24 cellular contexts compared by ENCODE assay signal in genomic region chr2:100886054-100886453, GRCh38.
"Had no signal": no experiment of that assay in that cellular context is flagged by ENCODE, and none has a peak within 500 bp of the region (broad histone marks: within the 10 kb centered on the region; RNA-seq: fewer than 3 reads in every experiment).

No MANE protein-coding gene starts in this region.

- H3K4me3 ChIP-seq: adrenal gland, ascending aorta, breast epithelium, colonic mucosa, lung, ovary had no signal

- H3K27ac Mint-ChIP-seq: activated CD4-positive, alpha-beta T cell treated with anti-CD3 and anti-CD28 coated beads, Interleukin-2, amount 10 ng/mL, durations not matched to agents 7 days and 5 days; activated CD8-positive, alpha-beta memory T cell treated with anti-CD3 and anti-CD28 coated beads, Interleukin-2, amount 10 ng/mL, durations not matched to agents 7 days and 5 days; activated CD8-positive, alpha-beta T cell treated with anti-CD3 and anti-CD28 coated beads for 36 hours; activated naive CD8-positive, alpha-beta T cell; activated T-helper 1 cell treated with anti-CD3 and anti-CD28 coated beads, Interleukin-12 subunit alpha, Interleukin-12 subunit beta, Interleukin-2, Interleukin-4 antibody, amounts not matched to agents 30 ng/mL and 10 ng/mL and 1 ng/mL, durations not matched to agents 14 hours and 24 hours and 36 hours; immature natural killer cell; mesothelial cell of epicardium; natural killer cell treated with Interleukin-12 subunit alpha and Interleukin-12 subunit beta and Interleukin-15 and Interleukin-18, amount 100 ng/mL, for 72 hours had no signal

- H3K36me3 ChIP-seq: adrenal gland, ascending aorta, breast epithelium, colonic mucosa, ovary had no signal

- H3K36me3 Mint-ChIP-seq: activated CD8-positive, alpha-beta memory T cell treated with anti-CD3 and anti-CD28 coated beads, Interleukin-2, amount 10 ng/mL, durations not matched to agents 7 days and 5 days; activated naive CD8-positive, alpha-beta T cell; immature natural killer cell; mesothelial cell of epicardium; natural killer cell treated with Interleukin-12 subunit alpha and Interleukin-12 subunit beta and Interleukin-15 and Interleukin-18, amount 100 ng/mL, for 72 hours had no signal

- H3K9me3 Mint-ChIP-seq: activated CD4-positive, alpha-beta T cell treated with anti-CD3 and anti-CD28 coated beads, Interleukin-2, amount 10 ng/mL, durations not matched to agents 7 days and 5 days; activated CD8-positive, alpha-beta T cell treated with anti-CD3 and anti-CD28 coated beads for 36 hours; activated T-helper 1 cell treated with anti-CD3 and anti-CD28 coated beads, Interleukin-12 subunit alpha, Interleukin-12 subunit beta, Interleukin-2, Interleukin-4 antibody, amounts not matched to agents 30 ng/mL and 10 ng/mL and 1 ng/mL, durations not matched to agents 14 hours and 24 hours and 36 hours; central memory CD8-positive, alpha-beta T cell; mesothelial cell of epicardium; natural killer cell treated with Interleukin-12 subunit alpha and Interleukin-12 subunit beta and Interleukin-15 and Interleukin-18, amount 100 ng/mL, for 72 hours had no signal

- DNase-seq: activated CD4-positive, alpha-beta T cell treated with anti-CD3 and anti-CD28 coated beads, Interleukin-2, amount 10 ng/mL, durations not matched to agents 7 days and 5 days; activated CD4-positive, CD25-positive, alpha-beta regulatory T cell treated with anti-CD3 and anti-CD28 coated beads, Interleukin-2, amount 50 U/mL, for 72 hours; activated CD8-positive, alpha-beta memory T cell treated with anti-CD3 and anti-CD28 coated beads, Interleukin-2, amount 10 ng/mL, durations not matched to agents 7 days and 5 days; activated CD8-positive, alpha-beta T cell treated with anti-CD3 and anti-CD28 coated beads for 36 hours; activated gamma-delta T cell; activated T-cell treated with anti-CD3 and anti-CD28 coated beads for 4 hours; colonic mucosa; foreskin fibroblast; immature natural killer cell; ovary; right cardiac atrium; stimulated activated CD4-positive, alpha-beta T cell treated with anti-CD3 and anti-CD28 coated beads, Interleukin-12 subunit alpha, Interleukin-12 subunit beta, amount 100 ng/mL, for 4 hours; stimulated activated CD4-positive, alpha-beta T cell treated with anti-CD3 and anti-CD28 coated beads, Interleukin-4, amount 100 ng/mL, for 4 hours; stimulated activated naive CD8-positive, alpha-beta T cell treated with anti-CD3 and anti-CD28 coated beads, Interleukin-15, Interleukin-2, amounts not matched to agents 100 U/mL and 50 U/mL, for 24 hours had no signal

- H3K4me3 Mint-ChIP-seq: activated CD4-positive, alpha-beta T cell treated with anti-CD3 and anti-CD28 coated beads, Interleukin-2, amount 10 ng/mL, durations not matched to agents 7 days and 5 days; activated CD8-positive, alpha-beta memory T cell treated with anti-CD3 and anti-CD28 coated beads, Interleukin-2, amount 10 ng/mL, durations not matched to agents 7 days and 5 days; activated CD8-positive, alpha-beta T cell treated with anti-CD3 and anti-CD28 coated beads for 36 hours; activated naive CD8-positive, alpha-beta T cell; activated T-helper 1 cell treated with anti-CD3 and anti-CD28 coated beads, Interleukin-12 subunit alpha, Interleukin-12 subunit beta, Interleukin-2, Interleukin-4 antibody, amounts not matched to agents 30 ng/mL and 10 ng/mL and 1 ng/mL, durations not matched to agents 14 hours and 24 hours and 36 hours; central memory CD8-positive, alpha-beta T cell; immature natural killer cell; mesothelial cell of epicardium; natural killer cell treated with Interleukin-12 subunit alpha and Interleukin-12 subunit beta and Interleukin-15 and Interleukin-18, amount 100 ng/mL, for 72 hours had no signal

- H3K27me3 Mint-ChIP-seq: activated CD4-positive, alpha-beta T cell treated with anti-CD3 and anti-CD28 coated beads, Interleukin-2, amount 10 ng/mL, durations not matched to agents 7 days and 5 days; activated CD8-positive, alpha-beta T cell treated with anti-CD3 and anti-CD28 coated beads for 36 hours; activated naive CD8-positive, alpha-beta T cell; central memory CD8-positive, alpha-beta T cell had no signal

- ATAC-seq: activated CD8-positive, alpha-beta memory T cell treated with anti-CD3 and anti-CD28 coated beads, Interleukin-2, amount 10 ng/mL, durations not matched to agents 7 days and 5 days; activated CD8-positive, alpha-beta T cell treated with anti-CD3 and anti-CD28 coated beads for 36 hours; left lobe of liver; natural killer cell treated with Interleukin-12 subunit alpha and Interleukin-12 subunit beta and Interleukin-15 and Interleukin-18, amount 100 ng/mL, for 72 hours; right cardiac atrium; stimulated activated naive CD8-positive, alpha-beta T cell treated with anti-CD3 and anti-CD28 coated beads, Interleukin-15, Interleukin-2, amounts not matched to agents 100 U/mL and 50 U/mL, for 24 hours had no signal

- H3K27ac ChIP-seq: adrenal gland, ascending aorta, breast epithelium, colonic mucosa, ovary had no signal

- H3K4me1 Mint-ChIP-seq: central memory CD8-positive, alpha-beta T cell; immature natural killer cell had no signal

- H3K9me3 ChIP-seq: adrenal gland, ascending aorta, breast epithelium, colonic mucosa, ovary had no signal

- H3K27me3 ChIP-seq: adrenal gland, ascending aorta, breast epithelium, colonic mucosa, ovary had no signal

- H3K4me1 ChIP-seq: ascending aorta, breast epithelium, colonic mucosa had no signal
